In the genomic region with DNA sequence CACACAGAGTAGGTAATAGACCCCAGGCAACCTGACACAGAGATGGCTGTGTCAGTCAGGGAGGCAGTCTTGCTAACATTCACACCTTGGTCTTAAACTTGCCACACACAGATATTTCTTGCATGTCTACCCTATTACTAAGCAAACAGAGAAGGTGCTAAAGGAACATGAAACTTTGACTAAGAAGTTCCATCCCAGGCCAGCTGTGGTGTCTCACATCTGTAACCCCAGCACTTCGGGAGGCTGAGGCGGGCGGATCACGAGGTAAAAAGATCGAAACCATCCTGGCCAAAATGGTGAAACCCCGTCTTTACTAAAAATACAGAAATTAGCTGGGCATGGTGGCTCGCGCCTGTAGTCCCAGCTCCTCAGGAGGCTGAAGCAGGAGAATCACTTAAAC, we compare ENCODE assay signal across 9 cellular contexts.
DNase-seq lines count a peak whose midpoint lies in the region; ATAC-seq lines count a peak whose summit lies in the region.
"Had no signal": no experiment of that assay in that cellular context is flagged by ENCODE, and none has a peak within 500 bp of the region (broad histone marks: within the 10 kb centered on the region; RNA-seq: fewer than 3 reads in every experiment).

No MANE protein-coding gene starts in this region.

- DNase-seq in activated CD8-positive, alpha-beta memory T cell treated with anti-CD3 and anti-CD28 coated beads for 48 hours (ENCODE audit: low read depth in 2 of 3, low spot score in 2 of 3), result peak in 2 of 3 experiments; percentile 42
- DNase-seq in stimulated activated CD4-positive, alpha-beta T cell treated with anti-CD3 and anti-CD28 coated beads, TNF-alpha, amount 100 ng/mL, for 48 hours (ENCODE audit: low read depth in 3 of 3), result peak; percentile 44 to 68 (median 44)
- DNase-seq in NCI-H2107 (lab: John Stamatoyannopoulos, UW), result no peak
- no peak for DNase-seq in central memory CD4-positive, alpha-beta T cell
- no peak for DNase-seq in DMS153 (lab: John Stamatoyannopoulos, UW)
- no peak for DNase-seq in NCI-H526 (lab: John Stamatoyannopoulos, UW)
- DNase-seq: brain microvascular endothelial cell had no signal

- ATAC-seq in GM19395 (IDR thresholded peaks at IDR 0.05; ENCODE audit: unreplicated experiment) (peak; percentile 97), HG03066 (IDR thresholded peaks at IDR 0.05; ENCODE audit: low read depth, unreplicated experiment) (peak; percentile 93)

Comparison
In these comparisons a context has a peak if more than half of its experiments do, and no peak if none do; other contexts are left out.
1. DNase-seq: peak in activated CD8-positive, alpha-beta memory T cell treated with anti-CD3 and anti-CD28 coated beads for 48 hours (2 of 3) and stimulated activated CD4-positive, alpha-beta T cell treated with anti-CD3 and anti-CD28 coated beads, TNF-alpha, amount 100 ng/mL, for 48 hours (3 of 3); none in NCI-H2107 (single experiment), central memory CD4-positive, alpha-beta T cell (single experiment), DMS153 (single experiment) and NCI-H526 (0 of 2).